ENCODE assay signal across 8 cellular contexts in genomic region chr11:66070604-66071325, GRCh38. TPM values are rescaled to one million over a fixed set of nuclear protein-coding genes. Genes with fewer than 3 reads are reported as not detected.
A peak's percentile ranks its signal among the peaks of the same experiment; 100 is the strongest.
DNase-seq lines count a peak whose midpoint lies in the region; ATAC-seq, FAIRE-seq and TF ChIP-seq lines count a peak whose summit lies in the region.

No MANE protein-coding gene starts in this region.

- BruUV-seq in Calu3 (replicated peaks; lab: Mats Ljungman, UMichigan) = no TSS peak

- H3K4me3 Mint-ChIP-seq in Calu3 (ENCODE audit: low read depth, unreplicated experiment) = peak overlapping the region; percentile 77
- H3K4me3 Mint-ChIP-seq in brain = peak overlapping the region; percentile 85 to 90 (median 88)

- intact Hi-C loops in Calu3 (cut with micrococcal nuclease; ENCODE audit: unreplicated experiment) = no loop called here

- no peaks in the 10 kb centered on the region for H3K9me3 Mint-ChIP-seq in Calu3 (ENCODE audit: low read depth, unreplicated experiment)
- H3K9me3 Mint-ChIP-seq in brain = no peaks in the 10 kb centered on the region

- TF ChIP-seq CTCF in Calu3 (IDR thresholded peaks at IDR 0.05; ENCODE audit: unreplicated experiment) (no peak), brain (conservative IDR thresholded peaks at IDR 0.05) (no peak)

- no peak for TF ChIP-seq POLR2A in H54 (IDR thresholded peaks at IDR 0.05; ENCODE audit: low read depth, low read length)

- CTCF ChIA-PET in Calu3 (lab: Charles Lee) = interaction anchor here (0.5 to 1.1 kb wide), 5 partner anchors 12 to 85 kb away, joined by 3 to 7 read pairs (median 4); no protein-coding TSS in a partner anchor

- peaks cover 53% of the 10 kb centered on the region for H3K36me3 Mint-ChIP-seq in Calu3 (ENCODE audit: insufficient read depth, unreplicated experiment)
- H3K36me3 Mint-ChIP-seq in brain = peaks cover 58% of the 10 kb centered on the region

- peak overlapping the region; percentile 81 for H3K27ac Mint-ChIP-seq in Calu3 (ENCODE audit: unreplicated experiment)
- peak overlapping the region; percentile 87 to 95 (median 93) for H3K27ac Mint-ChIP-seq in brain

- ATAC-seq in GM21619 (IDR thresholded peaks at IDR 0.05; ENCODE audit: unreplicated experiment) = peak; percentile 9

- DNase-seq in Calu3 (peak; percentile 30), NCI-H69 (lab: John Stamatoyannopoulos, UW) (peak; percentile 54), iPS-NIHi11 (ENCODE audit: low spot score) (peak; percentile 62), H54 (ENCODE audit: insufficient read length, low spot score) (no peak), SIG-M5 treated with dmso at 0.1 percent for 504 hours (lab: John Stamatoyannopoulos, UW; ENCODE audit: unreplicated experiment) (no peak)

- FAIRE-seq in H54 (lab: Jason Lieb, UNC) = no peak

- no peaks in the 10 kb centered on the region for H3K27me3 Mint-ChIP-seq in Calu3 (ENCODE audit: unreplicated experiment)
- peaks cover 7% of the 10 kb centered on the region for H3K27me3 Mint-ChIP-seq in brain

- H3K27ac ChIP-seq in skin epidermis = peak overlapping the region; percentile 79 to 99 (median 94)

- H3K4me3 ChIP-seq in skin epidermis = peak overlapping the region; percentile 61 to 93 (median 88)

- H3K4me1 Mint-ChIP-seq in Calu3 (ENCODE audit: low read depth, unreplicated experiment) (peaks cover 41% of the 10 kb centered on the region), brain (peaks cover 50% of the 10 kb centered on the region)

RNA-seq across cellular contexts. Expression of gene PACS1, which starts 0.7 kb away (rescaled TPM):
- total RNA-seq in Calu3 (2022) = 44.7 and 47.9 TPM in 2 replicates
- 98.4 TPM for polyA plus RNA-seq in brain (ENCODE audit: insufficient read depth, low read depth, low replicate concordance)

RNA-seq across cellular contexts. Expression of gene SF3B2, which starts 18.6 kb away (rescaled TPM):
- total RNA-seq in Calu3 (2022) = 167 and 173 TPM in 2 replicates
- polyA plus RNA-seq in brain (ENCODE audit: insufficient read depth, low read depth, low replicate concordance) = 266 TPM

RNA-seq across cellular contexts. Expression of gene GAL3ST3, which starts 21.8 kb away (rescaled TPM):
- not detected in 2 replicates for total RNA-seq in Calu3 (2022)
- polyA plus RNA-seq in brain (ENCODE audit: insufficient read depth, low read depth, low replicate concordance) = 3.7 TPM

RNA-seq across cellular contexts. Expression of gene CATSPER1, which starts 44.5 kb away (rescaled TPM):
- 1.0 and 2.6 TPM in 2 replicates for total RNA-seq in Calu3 (2022)
- polyA plus RNA-seq in brain (ENCODE audit: insufficient read depth, low read depth, low replicate concordance) = not detected

RNA-seq across cellular contexts. Expression of gene CST6, which starts 59.0 kb away (rescaled TPM):
- total RNA-seq in Calu3 (2022) = 21.5 and 27.2 TPM in 2 replicates
- not detected for polyA plus RNA-seq in brain (ENCODE audit: insufficient read depth, low read depth, low replicate concordance)

Comparison
In these comparisons a context has a peak if more than half of its experiments do, and no peak if none do; other contexts are left out.
1. DNase-seq: peak in Calu3 (single experiment), NCI-H69 (single experiment) and iPS-NIHi11 (single experiment); none in H54 (single experiment) and SIG-M5 treated with dmso at 0.1 percent for 504 hours (single experiment).